In the genomic region with DNA sequence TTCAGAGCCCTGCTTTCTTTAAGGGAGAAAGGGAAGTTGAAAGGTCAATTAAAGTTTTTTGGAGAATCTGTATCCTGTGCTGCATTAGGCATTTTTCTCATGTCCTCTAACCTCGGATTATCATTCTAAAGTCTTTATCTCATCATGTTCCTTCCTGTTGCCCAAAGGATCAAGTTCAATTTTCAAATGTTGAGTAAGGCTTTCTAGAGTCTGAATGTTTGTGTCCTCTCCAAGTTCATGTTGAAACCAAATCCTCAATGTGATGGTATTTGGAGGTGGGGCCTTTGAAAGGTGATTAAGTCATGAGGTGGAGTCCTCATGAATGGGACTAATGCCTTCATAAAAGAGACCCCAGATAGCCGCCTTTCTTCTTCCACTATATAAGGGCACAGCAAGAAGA, we compare ENCODE assay signal across 23 cellular contexts. TPM values are rescaled to one million over a fixed set of nuclear protein-coding genes. Genes with fewer than 3 reads are reported as not detected.
"Had no signal": no experiment of that assay in that cellular context is flagged by ENCODE, and none has a peak within 500 bp of the region (broad histone marks: within the 10 kb centered on the region; RNA-seq: fewer than 3 reads in every experiment).

No MANE protein-coding gene starts in this region.

- H3K9me3 ChIP-seq: breast epithelium, lower lobe of right lung, mucosa of descending colon, spleen, suprapubic skin, tibial artery, upper lobe of right lung had no signal

- H3K4me1 ChIP-seq: breast epithelium, lower lobe of right lung, right atrium auricular region, tibial artery, upper lobe of right lung had no signal

- DNase-seq: activated CD4-positive, alpha-beta memory T cell treated with anti-CD3 and anti-CD28 coated beads for 36 hours; activated CD4-positive, alpha-beta T cell treated with anti-CD3 and anti-CD28 coated beads, Interleukin-2, amount 10 ng/mL, durations not matched to agents 24 days and 14 days; activated CD4-positive, CD25-positive, alpha-beta regulatory T cell treated with anti-CD3 and anti-CD28 coated beads, Interleukin-2, amount 50 U/mL, for 72 hours; activated CD8-positive, alpha-beta memory T cell treated with anti-CD3 and anti-CD28 coated beads, Interleukin-2, amount 50 U/mL, for 4 hours; activated gamma-delta T cell; activated naive CD4-positive, alpha-beta T cell treated with anti-CD3 and anti-CD28 coated beads, Interleukin-2, amount 10 ng/mL, durations not matched to agents 7 days and 5 days; activated naive CD8-positive, alpha-beta T cell treated with anti-CD3 and anti-CD28 coated beads, Interleukin-2, amount 10 ng/mL, durations not matched to agents 7 days and 5 days; activated T-cell treated with anti-CD3 and anti-CD28 coated beads, Interleukin-2, amount 50 U/mL, for 1 hour; amniotic stem cell; effector CD8-positive, alpha-beta T cell; kidney; lower lobe of right lung; mucosa of descending colon; spleen; stimulated activated naive CD4-positive, alpha-beta T cell; T-helper 17 cell; T1000; tibial artery; upper lobe of right lung had no signal

- ATAC-seq: lower lobe of right lung; mucosa of descending colon; natural killer cell treated with Interleukin-12 subunit alpha and Interleukin-12 subunit beta and Interleukin-15 and Interleukin-18, amount 100 ng/mL, for 72 hours; T-helper 17 cell; upper lobe of right lung had no signal

- H3K27me3 ChIP-seq: breast epithelium, right atrium auricular region, suprapubic skin, tibial artery, upper lobe of right lung had no signal

- H3K36me3 ChIP-seq: breast epithelium, lower lobe of right lung, right atrium auricular region, spleen, suprapubic skin, tibial artery, upper lobe of right lung had no signal

- H3K4me3 ChIP-seq: breast epithelium, lower lobe of right lung, mucosa of descending colon, right atrium auricular region, spleen, suprapubic skin, tibial artery, upper lobe of right lung had no signal

- H3K27ac ChIP-seq: breast epithelium, lower lobe of right lung, right atrium auricular region, spleen, suprapubic skin, tibial artery, upper lobe of right lung had no signal

RNA-seq across cellular contexts. Expression of a gene that starts 20.2 kb away (rescaled TPM):
- total RNA-seq: T-helper 17 cell had no signal
